1 cellular context compared by ENCODE assay signal in the genomic region with DNA sequence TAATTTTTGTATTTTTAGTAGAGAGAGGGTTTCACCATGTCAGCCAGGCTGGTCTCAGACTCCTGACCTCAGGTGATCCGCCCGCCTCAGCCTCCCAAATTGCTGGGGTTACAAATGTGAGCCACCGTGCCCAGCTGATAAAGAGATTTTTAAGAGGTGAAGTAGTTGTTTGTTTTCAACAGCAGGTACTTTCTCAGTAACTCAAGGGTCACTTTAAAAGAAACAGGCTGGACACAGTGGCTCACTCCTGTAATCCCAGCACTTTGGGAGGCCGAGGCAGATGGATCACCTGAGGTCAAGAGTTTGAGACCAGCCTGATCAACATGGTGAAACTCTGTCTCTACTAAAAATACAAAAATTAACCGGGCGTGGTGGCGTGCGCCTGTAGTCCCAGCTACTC. TPM values are rescaled to one million over a fixed set of nuclear protein-coding genes. Genes with fewer than 3 reads are reported as not detected.
"Had no signal": no experiment of that assay in that cellular context is flagged by ENCODE, and none has a peak within 500 bp of the region (broad histone marks: within the 10 kb centered on the region; RNA-seq: fewer than 3 reads in every experiment).

No MANE protein-coding gene starts in this region.

RNA-seq across cellular contexts. Expression of gene TYW1B, which starts 24.2 kb away (rescaled TPM):
- total RNA-seq: ascending aorta had no signal
